Comparison of ENCODE assay signal across 8 cellular contexts in genomic region chr6:27138837-27139752, GRCh38.
A peak's percentile ranks its signal among the peaks of the same experiment; 100 is the strongest.
DNase-seq lines count a peak whose midpoint lies in the region; ATAC-seq, FAIRE-seq and TF ChIP-seq lines count a peak whose summit lies in the region.

No MANE protein-coding gene starts in this region.

- H4K8ac ChIP-seq in H1 (ENCODE audit: extremely low read depth, insufficient read depth, low read length), result peak overlapping the region; percentile 90; the same call in 1 of the 2 replicates

- H2AFZ ChIP-seq in Loucy (ENCODE audit: low read length) (no peak overlapping the region), H1 (ENCODE audit: low read length) (no peak overlapping the region)

- H2BK15ac ChIP-seq in H1 (ENCODE audit: low read length), result no peak overlapping the region

- no peak overlapping the region; the same call in 1 of the 2 replicates for H2AK5ac ChIP-seq in H1 (ENCODE audit: low read depth, low read length)

- H3K4me3 ChIP-seq in Loucy (ENCODE audit: low read length, poor library complexity, severe bottlenecking) (peak overlapping the region; percentile 92), H1 (ENCODE audit: extremely low read depth in 1 of 4, insufficient read depth in 2 of 4, low read depth in 3 of 4, low read length in 4 of 4) (peak overlapping the region; percentile 50 to 95 (median 70)), stomach smooth muscle (ENCODE audit: low read length in 2 of 2) (peak overlapping the region; percentile 70 to 78)

- FAIRE-seq in H1 (lab: Jason Lieb, UNC), result no peak

- peak overlapping the region; percentile 99 for H3K9ac ChIP-seq in Loucy (ENCODE audit: low read depth, low read length, poor library complexity, severe bottlenecking)
- peak overlapping the region; percentile 71 to 95 (median 92) for H3K9ac ChIP-seq in H1 (replicated peaks in 1 of 4; ENCODE audit: extremely low read depth in 1 of 4, low read depth in 3 of 4, low read length in 3 of 4)
- peak overlapping the region; percentile 55 to 61 for H3K9ac ChIP-seq in stomach smooth muscle (ENCODE audit: low read length in 2 of 2)

- TF ChIP-seq EP300 in H1 (IDR thresholded peaks at IDR 0.05; ENCODE audit: borderline replicate concordance in 1 of 2, low read depth in 2 of 2, low read length in 2 of 2), result peak; percentile 40 to 99

- H3F3A ChIP-seq in Loucy (ENCODE audit: low read depth), result peaks cover 3% of the 10 kb centered on the region; the same call in 1 of the 2 replicates

- no peaks in the 10 kb centered on the region for H4K20me1 ChIP-seq in Loucy (ENCODE audit: insufficient read depth, low read length, poor library complexity, severe bottlenecking)
- H4K20me1 ChIP-seq in H1 (replicated peaks in 1 of 2; ENCODE audit: control insufficient read depth in 1 of 2, insufficient read depth in 2 of 2, low read length in 2 of 2), result no peaks in the 10 kb centered on the region

- no peak overlapping the region for H2BK120ac ChIP-seq in H1 (replicated peaks; ENCODE audit: low read depth, low read length)

- TF ChIP-seq CTCF in Loucy (conservative IDR thresholded peaks at IDR 0.05; ENCODE audit: low read length), result no peak
- TF ChIP-seq CTCF in H1 (IDR thresholded peaks at IDR 0.05; ENCODE audit: control extremely low read depth in 1 of 3, insufficient read depth in 1 of 3, low read depth in 1 of 3, low read length in 3 of 3), result no peak

- H2BK5ac ChIP-seq in H1 (ENCODE audit: low read depth, low read length), result peak overlapping the region; percentile 86

- H3K27me3 ChIP-seq in Loucy (ENCODE audit: insufficient read depth, low read length, poor library complexity, severe bottlenecking) (no peaks in the 10 kb centered on the region), H1 (replicated peaks in 1 of 4; ENCODE audit: control insufficient read depth in 3 of 4, extremely low read depth in 1 of 4, insufficient read depth in 3 of 4, low read length in 3 of 4) (no peaks in the 10 kb centered on the region), stomach smooth muscle (ENCODE audit: control insufficient read depth in 1 of 2, insufficient read depth in 2 of 2, low read length in 2 of 2) (no peaks in the 10 kb centered on the region)

- H3K9me2 ChIP-seq in Loucy (replicated peaks; ENCODE audit: low read depth, low read length), result no peaks in the 10 kb centered on the region

- no peak overlapping the region for H2BK12ac ChIP-seq in H1 (ENCODE audit: low read depth, low read length)

- CTCF ChIA-PET in H1 (lab: Charles Lee; ENCODE audit: partially characterized antibody), result interaction anchor here (0.5 to 1.2 kb wide), 2 partner anchors 8 to 123 kb away, joined by 3 to 8 read pairs; a partner anchor contains a TSS

- peak overlapping the region; percentile 81 for H3K18ac ChIP-seq in H1 (ENCODE audit: extremely low read depth, low read length)

- H3K36me3 ChIP-seq in Loucy (ENCODE audit: insufficient read depth, low read length), result no peaks in the 10 kb centered on the region
- H3K36me3 ChIP-seq in H1 (ENCODE audit: control insufficient read depth in 2 of 4, insufficient read depth in 4 of 4, low read length in 3 of 4), result peaks cover 0 to 5% (median 0%) of the 10 kb centered on the region in 4 experiments; a peak in 1 of 8 replicates
- no peaks in the 10 kb centered on the region for H3K36me3 ChIP-seq in stomach smooth muscle (ENCODE audit: control insufficient read depth in 2 of 2, insufficient read depth in 2 of 2, low read length in 2 of 2)

- H3K4me1 ChIP-seq in Loucy (ENCODE audit: insufficient read depth, low read length, poor library complexity, severe bottlenecking) (peaks cover 62% of the 10 kb centered on the region), H1 (replicated peaks in 1 of 4; ENCODE audit: control insufficient read depth in 3 of 4, insufficient read depth in 4 of 4, low read length in 3 of 4) (peaks cover 0 to 10% (median 4%) of the 10 kb centered on the region in 4 experiments; a peak in 5 of 7 replicates), stomach smooth muscle (ENCODE audit: control insufficient read depth, insufficient read depth, low read length) (peaks cover 4% of the 10 kb centered on the region)

- H3K23me2 ChIP-seq in H1 (ENCODE audit: low read depth, low read length), result no peaks in the 10 kb centered on the region; the same call in none of the 2 replicates

- peak overlapping the region; percentile 74 for H3K4me2 ChIP-seq in Loucy (ENCODE audit: low read depth, low read length, poor library complexity, severe bottlenecking)
- H3K4me2 ChIP-seq in H1 (ENCODE audit: insufficient read depth in 1 of 2, low read depth in 2 of 2, low read length in 2 of 2), result peak overlapping the region; percentile 58 to 64

- peak; percentile 83 for DNase-seq in ELR (ENCODE audit: low read depth)
- DNase-seq in activated CD4-positive, alpha-beta T cell treated with anti-CD3 and anti-CD28 coated beads, Interleukin-2, amount 50 U/mL, for 1 hour, result peak; percentile 51
- peak; percentile 91 to 92 for DNase-seq in H1 (ENCODE audit: low read depth in 1 of 2, low spot score in 2 of 2)
- DNase-seq in midbrain (lab: John Stamatoyannopoulos, UW), result peak; percentile 21
- DNase-seq in DMS153 (lab: John Stamatoyannopoulos, UW), result no peak

- peak overlapping the region; percentile 95 for H3K27ac ChIP-seq in H1 (ENCODE audit: low read depth, low read length)
- H3K27ac ChIP-seq in stomach smooth muscle (ENCODE audit: low read length), result peak overlapping the region; percentile 43

- POLR2A ChIA-PET in H1 (lab: Charles Lee; ENCODE audit: partially characterized antibody), result interaction anchor here (0.7 to 21.6 kb wide), 49 partner anchors 9 to 1112 kb away, joined by 3 to 587 read pairs (median 6); a partner anchor contains a TSS

- H4K91ac ChIP-seq in H1 (replicated peaks; ENCODE audit: insufficient read length, low read length), result no peak overlapping the region

- TF ChIP-seq RAD21 in H1 (IDR thresholded peaks at IDR 0.05 in 1 of 2, conservative IDR thresholded peaks at IDR 0.05 in 1 of 2; ENCODE audit: low read depth in 2 of 2, low read length in 2 of 2), result no peak

- H3K9me3 ChIP-seq in Loucy (ENCODE audit: insufficient read depth, low read depth, low read length) (no peaks in the 10 kb centered on the region), H1 (ENCODE audit: insufficient read depth in 2 of 2, low read depth in 1 of 2, low read length in 1 of 2) (no peaks in the 10 kb centered on the region), stomach smooth muscle (ENCODE audit: control insufficient read depth in 2 of 2, low read length in 2 of 2) (no peaks in the 10 kb centered on the region)

- H3K56ac ChIP-seq in H1 (replicated peaks; ENCODE audit: insufficient read length, low read depth, low read length), result peak overlapping the region; percentile 88

- peak; percentile 53 for ATAC-seq in GM21717 (IDR thresholded peaks at IDR 0.05; ENCODE audit: unreplicated experiment)

- peaks cover 44% of the 10 kb centered on the region for H3K79me2 ChIP-seq in Loucy (ENCODE audit: insufficient read depth, low read length)
- H3K79me2 ChIP-seq in H1 (ENCODE audit: control insufficient read depth in 1 of 2, insufficient read depth in 2 of 2, low read length in 2 of 2), result peaks cover 0 to 34% of the 10 kb centered on the region in 2 experiments; a peak in 2 of 4 replicates

- TF ChIP-seq POLR2A in H1 (IDR thresholded peaks at IDR 0.05; ENCODE audit: control extremely low read depth in 1 of 2, low read depth in 2 of 2, low read length in 2 of 2), result peak; percentile 91 to 99

- no peak overlapping the region for H2BK20ac ChIP-seq in H1 (ENCODE audit: low read length)

- H3K14ac ChIP-seq in H1 (ENCODE audit: insufficient read length), result no peak overlapping the region

- no peak overlapping the region for H3K23ac ChIP-seq in H1 (ENCODE audit: insufficient read length)

- peak overlapping the region; percentile 98 for H4K5ac ChIP-seq in H1 (ENCODE audit: insufficient read length, low read depth, low read length)

- H3K4ac ChIP-seq in H1 (replicated peaks; ENCODE audit: insufficient read length, low read depth, low read length), result no peak overlapping the region

- no peaks in the 10 kb centered on the region for H3K79me1 ChIP-seq in H1 (ENCODE audit: low read depth, low read length)

- WGBS in H1 (ENCODE audit: extremely low coverage in 1 of 2, insufficient coverage in 1 of 2, insufficient read length in 1 of 2, insufficient replicate concordance in 2 of 2, low coverage in 1 of 2, low lambda C conversion rate in 2 of 2, missing lambda C conversion rate in 1 of 2), 2 experiments, result 2% methylated on average over 36 of the region's 36 CpGs; no CpG with 5 or more reads in 1 of the 2 experiments

TF ChIP-seq in H1, 55 proteins besides CTCF, POLR2A, EP300 and RAD21 (continues in another document):
- TF ChIP-seq SIN3A (conservative IDR thresholded peaks at IDR 0.05 in 1 of 2, IDR thresholded peaks at IDR 0.05 in 1 of 2; ENCODE audit: low read depth in 1 of 2, low read length in 2 of 2), result peak; percentile 77 to 97; a peak in 3 of 4 replicates
- TF ChIP-seq NANOG (IDR thresholded peaks at IDR 0.05; ENCODE audit: insufficient read depth, low read depth, low read length, poor library complexity, severe bottlenecking), result no peak
- no peak for TF ChIP-seq BACH1 (IDR thresholded peaks at IDR 0.05; ENCODE audit: low read length)
- TF ChIP-seq USF2 (IDR thresholded peaks at IDR 0.05; ENCODE audit: low read length), result no peak
- peak; percentile 96 for TF ChIP-seq SP1 (IDR thresholded peaks at IDR 0.05; ENCODE audit: low read depth, low read length)
- TF ChIP-seq ZNF274 (IDR thresholded peaks at IDR 0.05; ENCODE audit: borderline replicate concordance, extremely low read depth, low read length), result no peak
- TF ChIP-seq SP4 (IDR thresholded peaks at IDR 0.05; ENCODE audit: low read length), result peak; percentile 97
- no peak; the same call in 1 of the 2 replicates for TF ChIP-seq TEAD4 (IDR thresholded peaks at IDR 0.05; ENCODE audit: low read depth, low read length)
- TF ChIP-seq RFX5 (IDR thresholded peaks at IDR 0.05; ENCODE audit: borderline replicate concordance, low read depth, low read length), result no peak
- TF ChIP-seq CHD2 (IDR thresholded peaks at IDR 0.05; ENCODE audit: low read length), result peak; percentile 90
- no peak for TF ChIP-seq KDM1A (IDR thresholded peaks at IDR 0.05; ENCODE audit: borderline replicate concordance, low read length)
